In the genomic region with DNA sequence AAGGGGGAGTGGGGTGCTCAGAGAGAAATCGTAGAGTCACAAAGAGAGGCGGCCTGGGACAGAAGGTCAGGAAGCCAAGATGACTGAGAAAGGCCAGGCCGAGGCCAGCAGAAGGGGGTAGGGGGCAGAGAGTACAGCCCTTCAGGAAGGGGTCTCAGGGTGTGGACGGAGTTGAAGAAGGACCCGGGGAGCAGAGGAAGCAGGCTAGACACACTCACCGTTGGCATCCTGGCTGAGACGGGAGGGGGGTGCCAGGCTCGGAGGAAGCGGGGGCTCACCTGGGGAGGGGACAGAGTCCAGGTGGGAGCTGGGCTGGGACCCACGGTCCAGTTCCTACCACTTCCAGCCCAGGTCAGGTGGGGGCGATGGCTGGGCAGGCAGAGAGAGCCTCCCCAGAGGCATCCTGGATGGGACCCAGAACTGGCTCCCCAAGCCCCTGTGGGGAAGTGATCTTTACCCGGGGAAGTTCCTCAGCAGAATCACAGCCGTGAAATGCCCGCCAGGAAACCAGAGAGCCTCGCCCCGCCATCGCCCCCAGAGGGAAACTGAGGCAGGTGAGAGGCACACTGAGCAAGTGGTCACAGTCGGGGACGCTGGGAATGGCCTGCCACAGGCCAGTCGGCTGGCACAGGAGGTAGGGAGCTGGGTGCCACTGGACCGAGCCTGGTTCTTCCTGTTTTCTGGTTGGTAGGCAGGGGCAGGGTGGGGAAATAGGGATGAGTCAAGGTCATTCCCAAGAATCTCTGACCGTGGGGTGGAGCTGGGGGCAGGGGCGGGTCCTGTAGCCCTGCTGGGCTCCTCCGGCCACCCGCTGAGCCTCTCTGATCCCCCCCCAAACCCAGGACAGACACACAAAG, we compare ENCODE assay signal across 12 cellular contexts. TPM values are rescaled to one million over a fixed set of nuclear protein-coding genes. Genes with fewer than 3 reads are reported as not detected.
DNase-seq lines count a peak whose midpoint lies in the region; ATAC-seq and TF ChIP-seq lines count a peak whose summit lies in the region.
"Had no signal": no experiment of that assay in that cellular context is flagged by ENCODE, and none has a peak within 500 bp of the region (broad histone marks: within the 10 kb centered on the region; RNA-seq: fewer than 3 reads in every experiment).

No MANE protein-coding gene starts in this region.

- H3K4me1 ChIP-seq in CD4-positive, alpha-beta memory T cell (ENCODE audit: insufficient read depth, low read length), result peaks cover 6% of the 10 kb centered on the region
- H3K4me1 ChIP-seq in HUES6 (ENCODE audit: control insufficient read depth, insufficient read depth, low read length), result peaks cover 9% of the 10 kb centered on the region; the same call in 1 of the 2 replicates

- POLR2A ChIA-PET in CD4-positive, alpha-beta memory T cell (lab: Charles Lee; ENCODE audit: partially characterized antibody), result interaction anchor here (1.4 to 2.1 kb wide), 2 partner anchors 22 to 37 kb away, joined by 4 to 8 read pairs; a partner anchor contains a TSS
- POLR2A ChIA-PET in naive thymus-derived CD8-positive, alpha-beta T cell (lab: Charles Lee), result interaction anchor here (1.4 to 1.5 kb wide), 2 partner anchors 22 to 28 kb away, joined by 7 read pairs; a partner anchor contains a TSS

- H3K4me3 ChIP-seq in CD4-positive, alpha-beta memory T cell (ENCODE audit: low read length in 2 of 2), result peak overlapping the region in 1 of 2 donors; percentile 23
- peak overlapping the region; percentile 71 for H3K4me3 ChIP-seq in HUES6 (ENCODE audit: low read depth, low read length)

- no peak for TF ChIP-seq CTCF in GM13976 (IDR thresholded peaks at IDR 0.05; ENCODE audit: borderline replicate concordance, control extremely low read depth, extremely low read depth, insufficient read depth, missing control alignments)

- peak overlapping the region; percentile 82 to 85 (median 83) for H3K4me3 Mint-ChIP-seq in CD4-positive, alpha-beta memory T cell
- peak overlapping the region; percentile 82 for H3K4me3 Mint-ChIP-seq in dendritic cell treated with granulocyte-macrophage colony-stimulating factor and Interleukin-4, amounts not matched to agents 40 ng/mL and 50 ng/mL, for 4 days
- H3K4me3 Mint-ChIP-seq in naive thymus-derived CD8-positive, alpha-beta T cell, result peak overlapping the region; percentile 72 to 89 (median 82)

- peaks cover 0 to 17% of the 10 kb centered on the region in 2 donors for H3K9me3 ChIP-seq in CD4-positive, alpha-beta memory T cell (ENCODE audit: control insufficient read depth in 1 of 2, low read length in 2 of 2)
- H3K9me3 ChIP-seq in HUES6 (ENCODE audit: control insufficient read depth, insufficient read depth, low read depth, low read length), result peaks cover 22% of the 10 kb centered on the region

- CTCF ChIA-PET in CD4-positive, alpha-beta memory T cell (lab: Charles Lee; ENCODE audit: partially characterized antibody), result no interaction called here

- H3K27ac Mint-ChIP-seq in CD4-positive, alpha-beta memory T cell, result peak overlapping the region in 5 of 7 donors; percentile 31 to 75 (median 52)
- peak overlapping the region; percentile 73 for H3K27ac Mint-ChIP-seq in dendritic cell treated with granulocyte-macrophage colony-stimulating factor and Interleukin-4, amounts not matched to agents 40 ng/mL and 50 ng/mL, for 4 days
- H3K27ac Mint-ChIP-seq in naive thymus-derived CD8-positive, alpha-beta T cell, result peak overlapping the region in 7 of 10 donors; percentile 19 to 93 (median 66)

- H3K36me3 ChIP-seq in CD4-positive, alpha-beta memory T cell (ENCODE audit: insufficient read depth, low read length), result no peaks in the 10 kb centered on the region
- peaks cover 8% of the 10 kb centered on the region; the same call in 1 of the 2 replicates for H3K36me3 ChIP-seq in HUES6 (ENCODE audit: control insufficient read depth, insufficient read depth, low read length)

- no peak for DNase-seq in CD4-positive, alpha-beta memory T cell
- DNase-seq in naive thymus-derived CD8-positive, alpha-beta T cell, result no peak
- no peak for DNase-seq in GM13976 (ENCODE audit: low spot score)
- DNase-seq: GOT3, NCI-H1092 had no signal

- no peak for ATAC-seq in naive thymus-derived CD8-positive, alpha-beta T cell
- ATAC-seq in GM19395 (IDR thresholded peaks at IDR 0.05; ENCODE audit: unreplicated experiment) (no peak), HG02571 (IDR thresholded peaks at IDR 0.05; ENCODE audit: unreplicated experiment) (no peak), HG02852 (IDR thresholded peaks at IDR 0.05; ENCODE audit: unreplicated experiment) (no peak)
- ATAC-seq: Right ventricle myocardium inferior had no signal

- no peaks in the 10 kb centered on the region for H3K27me3 ChIP-seq in CD4-positive, alpha-beta memory T cell (ENCODE audit: insufficient read depth, low read length)
- H3K27me3 ChIP-seq in HUES6 (ENCODE audit: control insufficient read depth, insufficient read depth, low read length), result peaks cover 34% of the 10 kb centered on the region

- peaks cover 6 to 19% (median 16%) of the 10 kb centered on the region in 4 donors for H3K4me1 Mint-ChIP-seq in CD4-positive, alpha-beta memory T cell
- peaks cover 13% of the 10 kb centered on the region for H3K4me1 Mint-ChIP-seq in dendritic cell treated with granulocyte-macrophage colony-stimulating factor and Interleukin-4, amounts not matched to agents 40 ng/mL and 50 ng/mL, for 4 days (ENCODE audit: low read depth)
- peaks cover 9 to 37% (median 24%) of the 10 kb centered on the region in 4 donors for H3K4me1 Mint-ChIP-seq in naive thymus-derived CD8-positive, alpha-beta T cell

- intact Hi-C loops in CD4-positive, alpha-beta memory T cell (cut with micrococcal nuclease), result loop anchor here (1.0 kb wide), 1 partner anchor 37 kb away; no protein-coding TSS in a partner anchor
- intact Hi-C loops in dendritic cell treated with granulocyte-macrophage colony-stimulating factor and Interleukin-4, amounts not matched to agents 40 ng/mL and 50 ng/mL, for 4 days (cut with micrococcal nuclease), result no loop called here

- peaks cover 14 to 20% of the 10 kb centered on the region in 2 donors for H3K36me3 Mint-ChIP-seq in CD4-positive, alpha-beta memory T cell
- H3K36me3 Mint-ChIP-seq in dendritic cell treated with granulocyte-macrophage colony-stimulating factor and Interleukin-4, amounts not matched to agents 40 ng/mL and 50 ng/mL, for 4 days (ENCODE audit: low read depth), result peaks cover 43% of the 10 kb centered on the region
- H3K36me3 Mint-ChIP-seq in naive thymus-derived CD8-positive, alpha-beta T cell, result peaks cover 10 to 20% (median 12%) of the 10 kb centered on the region in 3 donors

- in situ Hi-C loops in GM13976 (cut with MboI; ENCODE audit: low sequenced_read_pairs, unreplicated experiment), result no loop called here

- no peaks in the 10 kb centered on the region for H3K27me3 Mint-ChIP-seq in CD4-positive, alpha-beta memory T cell
- H3K27me3 Mint-ChIP-seq in dendritic cell treated with granulocyte-macrophage colony-stimulating factor and Interleukin-4, amounts not matched to agents 40 ng/mL and 50 ng/mL, for 4 days, result peaks cover 21% of the 10 kb centered on the region
- no peaks in the 10 kb centered on the region for H3K27me3 Mint-ChIP-seq in naive thymus-derived CD8-positive, alpha-beta T cell

- H3K9ac ChIP-seq in HUES6 (ENCODE audit: low read length), result no peak overlapping the region

- H3K27ac ChIP-seq in CD4-positive, alpha-beta memory T cell (ENCODE audit: low read depth, low read length), result no peak overlapping the region
- H3K27ac ChIP-seq in HUES6 (ENCODE audit: low read depth, low read length), result no peak overlapping the region

- peaks cover 2 to 26% (median 19%) of the 10 kb centered on the region in 8 donors for H3K9me3 Mint-ChIP-seq in CD4-positive, alpha-beta memory T cell
- H3K9me3 Mint-ChIP-seq in dendritic cell treated with granulocyte-macrophage colony-stimulating factor and Interleukin-4, amounts not matched to agents 40 ng/mL and 50 ng/mL, for 4 days, result peaks cover 22% of the 10 kb centered on the region
- H3K9me3 Mint-ChIP-seq in naive thymus-derived CD8-positive, alpha-beta T cell, result peaks cover 0 to 26% (median 16%) of the 10 kb centered on the region in 9 donors

RNA-seq across cellular contexts. Expression of a gene that starts 1.3 kb away (rescaled TPM):
- 1 to 10 TPM; 7.2 to 9.6 TPM for total RNA-seq in CD4-positive, alpha-beta memory T cell
- 10 to 100 TPM; 19.4 to 27.7 TPM for polyA plus RNA-seq in CD4-positive, alpha-beta memory T cell
- 1 to 10 TPM; 1.7 to 2.9 TPM for total RNA-seq in naive thymus-derived CD8-positive, alpha-beta T cell
- polyA plus RNA-seq in naive thymus-derived CD8-positive, alpha-beta T cell, result 10 to 100 TPM; 25.2 to 69.6 (median 25.9) TPM

RNA-seq across cellular contexts. Expression of a gene that starts 12.8 kb away (rescaled TPM):
- not detected for total RNA-seq in CD4-positive, alpha-beta memory T cell
- polyA plus RNA-seq in CD4-positive, alpha-beta memory T cell, result not detected
- not detected for total RNA-seq in naive thymus-derived CD8-positive, alpha-beta T cell
- polyA plus RNA-seq in naive thymus-derived CD8-positive, alpha-beta T cell, result not detected
- total RNA-seq: kidney epithelial cell, Right ventricle myocardium inferior had no signal

RNA-seq across cellular contexts. Expression of a gene that starts 22.4 kb away (rescaled TPM):
- 10 to 100 TPM; 36.7 to 38.6 TPM for total RNA-seq in CD4-positive, alpha-beta memory T cell
- 100 to 1,000 TPM; 102 to 107 TPM for polyA plus RNA-seq in CD4-positive, alpha-beta memory T cell
- 10 to 100 TPM; 51.6 to 51.9 TPM for total RNA-seq in naive thymus-derived CD8-positive, alpha-beta T cell
- 100 to 1,000 TPM in 2 of 3 donors, 10 to 100 TPM in 1; 92.5 to 168 (median 120) TPM for polyA plus RNA-seq in naive thymus-derived CD8-positive, alpha-beta T cell

RNA-seq across cellular contexts. Expression of a gene that starts 23.3 kb away (rescaled TPM):
- total RNA-seq in CD4-positive, alpha-beta memory T cell, result 10 to 100 TPM; 83.4 to 86.3 TPM
- 10 to 100 TPM; 33.1 to 37.0 TPM for polyA plus RNA-seq in CD4-positive, alpha-beta memory T cell
- 10 to 100 TPM; 72.8 to 80.4 TPM for total RNA-seq in naive thymus-derived CD8-positive, alpha-beta T cell
- 10 to 100 TPM; 25.0 to 33.0 (median 27.1) TPM for polyA plus RNA-seq in naive thymus-derived CD8-positive, alpha-beta T cell
